In the genomic region with DNA sequence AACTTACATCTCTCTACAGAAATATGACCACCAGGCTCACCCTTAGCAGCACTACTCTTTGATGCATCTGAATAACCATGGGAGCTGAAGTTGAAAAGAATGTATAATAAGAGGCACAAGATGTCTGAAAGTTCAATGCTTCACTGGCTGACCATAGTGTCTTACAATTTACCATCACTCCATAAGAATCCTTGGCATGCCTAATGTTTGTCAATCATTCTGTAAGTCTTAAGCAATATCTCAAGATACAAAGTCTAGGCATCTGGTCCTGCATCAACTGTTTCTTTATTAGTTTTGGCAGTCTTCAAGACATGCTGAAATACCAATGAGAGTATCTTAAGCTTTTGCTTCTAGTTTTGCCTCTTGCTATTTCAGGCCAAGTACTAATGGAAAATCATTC, we compare ENCODE assay signal across 20 cellular contexts.
"Had no signal": no experiment of that assay in that cellular context is flagged by ENCODE, and none has a peak within 500 bp of the region (broad histone marks: within the 10 kb centered on the region; RNA-seq: fewer than 3 reads in every experiment).

No MANE protein-coding gene starts in this region.

- DNase-seq: activated CD4-positive, alpha-beta T cell treated with anti-CD3 and anti-CD28 coated beads for 1 hour; activated gamma-delta T cell treated with Interleukin-2 at 50 U/mL for 16 hours; activated T-cell treated with anti-CD3 and anti-CD28 coated beads, Interleukin-2, amount 50 U/mL, for 1 hour; adrenal gland; effector CD4-positive, alpha-beta T cell; gastrocnemius medialis; head of caudate nucleus; islet precursor cell; naive thymus-derived CD8-positive, alpha-beta T cell; stimulated activated CD4-positive, alpha-beta T cell treated with anti-CD3 and anti-CD28 coated beads, Interleukin-4, amount 100 ng/mL, for 24 hours; stimulated activated naive CD4-positive, alpha-beta T cell treated with Interleukin-2 at 50 U/mL for 16 hours; T-cell; WERI-Rb-1 had no signal

- H3K9me3 ChIP-seq: adrenal gland, gastrocnemius medialis, thoracic aorta, vagina had no signal

- H3K36me3 ChIP-seq: adrenal gland, cardiac muscle cell, gastrocnemius medialis, neural progenitor cell, thoracic aorta, vagina, WERI-Rb-1 had no signal

- H3K27ac ChIP-seq: adrenal gland, cardiac muscle cell, gastrocnemius medialis, neural progenitor cell, thoracic aorta, vagina, WERI-Rb-1 had no signal

- H3K4me1 ChIP-seq: adrenal gland, gastrocnemius medialis, neural progenitor cell, vagina had no signal

- H3K27me3 ChIP-seq: adrenal gland, cardiac muscle cell, gastrocnemius medialis, neural progenitor cell, vagina had no signal

- ATAC-seq: activated naive CD4-positive, alpha-beta T cell treated with anti-CD3 and anti-CD28 coated beads, Interleukin-2, amount 50 U/mL, for 72 hours; gastrocnemius medialis; left lobe of liver; naive thymus-derived CD8-positive, alpha-beta T cell; T-cell had no signal

- H3K4me3 ChIP-seq: adrenal gland, cardiac muscle cell, gastrocnemius medialis, lung, neural progenitor cell, thoracic aorta, vagina had no signal
